ENCODE assay signal across 8 cellular contexts in genomic region chr13:80048802-80049201, GRCh38.
DNase-seq lines count a peak whose midpoint lies in the region; ATAC-seq, FAIRE-seq and TF ChIP-seq lines count a peak whose summit lies in the region.

No MANE protein-coding gene starts in this region.

- H4K20me1 ChIP-seq in GM23338 (replicated peaks; ENCODE audit: insufficient read depth) = no peaks in the 10 kb centered on the region
- no peaks in the 10 kb centered on the region for H4K20me1 ChIP-seq in Karpas-422 (ENCODE audit: insufficient read depth, low read depth, low read length)
- H4K20me1 ChIP-seq in GM12878 (ENCODE audit: control insufficient read depth, insufficient read depth) = no peaks in the 10 kb centered on the region

- CTCF ChIA-PET in T-cell (lab: Charles Lee) = no interaction called here
- CTCF ChIA-PET in GM12878 (lab: Yijun Ruan, JAX) = interaction anchor here (0.8 to 1.9 kb wide), 13 partner anchors 11 to 386 kb away, joined by 3 to 7 read pairs (median 3); partner anchors contain the start of gene SPRY2

- H3K4me2 ChIP-seq in GM23338 (no peak overlapping the region), Karpas-422 (ENCODE audit: low read depth, low read length, poor library complexity, severe bottlenecking) (no peak overlapping the region), GM12878 (ENCODE audit: control insufficient read depth, insufficient read depth) (peak overlapping the region; percentile 55)

- DNase-seq in GM06990 (ENCODE audit: extremely low read depth, insufficient read length) = peak; percentile 76
- peak; percentile 38 for DNase-seq in GM23338 (ENCODE audit: low spot score)
- peak; percentile 57 for DNase-seq in Karpas-422
- DNase-seq in T-cell = peak in 19 of 34 experiments; percentile 1 to 52 (median 9)
- peak; percentile 89 for DNase-seq in GM12878 (ENCODE audit: low read depth, low spot score)
- DNase-seq in immature natural killer cell = peak; percentile 23 to 33 (median 28)
- peak; percentile 44 to 56 for DNase-seq in stimulated activated CD4-positive, alpha-beta T cell treated with anti-CD3 and anti-CD28 coated beads, Interleukin-15, amount 100 ng/mL, for 48 hours (ENCODE audit: low read depth in 2 of 2)
- DNase-seq in D721Med (ENCODE audit: insufficient read length, low spot score) = no peak

- WGBS in GM12878 (ENCODE audit: insufficient coverage, insufficient replicate concordance, low lambda C conversion rate, missing lambda C conversion rate) = 2% methylated on average over 7 of the region's 7 CpGs

- BruUV-seq in GM12878 (replicated peaks; lab: Mats Ljungman, UMichigan) = no TSS peak

- FAIRE-seq in GM12878 (lab: Jason Lieb, UNC) = peak; percentile 87
- FAIRE-seq in D721Med (lab: Jason Lieb, UNC) = no peak

- peaks cover 1% of the 10 kb centered on the region for H3K27me3 Mint-ChIP-seq in GM23338 (ENCODE audit: insufficient read depth, low read depth, poor library complexity)
- H3K27me3 Mint-ChIP-seq in T-cell = no peaks in the 10 kb centered on the region
- H3K27me3 Mint-ChIP-seq in immature natural killer cell (ENCODE audit: low read depth in 3 of 3) = peaks cover 3 to 4% (median 4%) of the 10 kb centered on the region in 3 donors

- H3K9ac ChIP-seq in Karpas-422 (ENCODE audit: low read length) (no peak overlapping the region), GM12878 (ENCODE audit: control insufficient read depth, insufficient read depth, low read length) (peak overlapping the region; percentile 7; the same call in 1 of the 2 replicates)

- TF ChIP-seq POLR2A in GM12878 (IDR thresholded peaks at IDR 0.05; ENCODE audit: low read depth, low read length) = no peak

- H2AFZ ChIP-seq in GM23338 (0 out of 2 replicates have a peak overlapping the region, but pooled peaks have one; percentile 0), Karpas-422 (ENCODE audit: low read length) (no peak overlapping the region), GM12878 (ENCODE audit: control insufficient read depth, low read depth, low read length) (peak overlapping the region; percentile 71)

- H3K4me1 Mint-ChIP-seq in GM23338 (peaks cover 9% of the 10 kb centered on the region), T-cell (peaks cover 5 to 13% (median 8%) of the 10 kb centered on the region in 3 donors), immature natural killer cell (peaks cover 22 to 23% of the 10 kb centered on the region in 2 donors)

- peak; percentile 94 to 98 for TF ChIP-seq EP300 in GM12878 (IDR thresholded peaks at IDR 0.05; ENCODE audit: borderline replicate concordance in 1 of 2, control insufficient read depth in 1 of 2, low read depth in 2 of 2, low read length in 2 of 2)

- H3K9me2 ChIP-seq in GM23338 (ENCODE audit: insufficient read depth) (no peaks in the 10 kb centered on the region; the same call in 1 of the 2 replicates), Karpas-422 (replicated peaks; ENCODE audit: insufficient read depth, low read length) (no peaks in the 10 kb centered on the region)

- intact Hi-C loops in GM12878 (cut with micrococcal nuclease; ENCODE audit: unreplicated experiment) = loop anchor here (5.0 kb wide), 1 partner anchor 208 kb away; no protein-coding TSS in a partner anchor

- H3K4me1 ChIP-seq in GM23338 (ENCODE audit: insufficient read depth) (no peaks in the 10 kb centered on the region; the same call in 1 of the 2 replicates), Karpas-422 (ENCODE audit: low read length) (peaks cover 8% of the 10 kb centered on the region), GM12878 (ENCODE audit: control insufficient read depth, insufficient read depth, low read length) (peaks cover 21% of the 10 kb centered on the region)

- SMC1A ChIA-PET in GM12878 (lab: Charles Lee; ENCODE audit: uncharacterized antibody, unreplicated experiment) = interaction anchor here (0.7 to 4.0 kb wide), 52 partner anchors 8 to 374 kb away, joined by 3 to 70 read pairs (median 4); partner anchors contain the start of gene SPRY2

- 0 out of 2 replicates have a peak, but pooled peaks cover 3% of the 10 kb centered on the region for H3K9me3 ChIP-seq in Karpas-422 (ENCODE audit: low read length)
- H3K9me3 ChIP-seq in GM12878 (replicated peaks; ENCODE audit: control insufficient read depth, insufficient read depth, low read length) = no peaks in the 10 kb centered on the region; the same call in 2 of the 3 replicates

- H3K27ac ChIP-seq in GM23338 (ENCODE audit: low read depth) (no peak overlapping the region), Karpas-422 (ENCODE audit: low read length) (no peak overlapping the region), GM12878 (ENCODE audit: control insufficient read depth, insufficient read depth) (peak overlapping the region; percentile 18; the same call in 1 of the 2 replicates)

- H3F3A ChIP-seq in GM23338 (replicated peaks; ENCODE audit: low read depth) = no peaks in the 10 kb centered on the region

- H3K27ac Mint-ChIP-seq in GM23338 = no peak overlapping the region
- no peak overlapping the region for H3K27ac Mint-ChIP-seq in T-cell
- H3K27ac Mint-ChIP-seq in immature natural killer cell = peak overlapping the region in 3 of 6 donors; percentile 17 to 69 (median 51)

- in situ Hi-C loops in GM12878 (cut with MboI) = no loop called here

- H3K36me3 Mint-ChIP-seq in GM23338 (ENCODE audit: low read depth) (no peaks in the 10 kb centered on the region), T-cell (no peaks in the 10 kb centered on the region), immature natural killer cell (no peaks in the 10 kb centered on the region)

- ATAC-seq in GM23338 (peak; percentile 85), T-cell (replicated peaks in 1 of 4) (peak; percentile 60 to 72 (median 70)), GM12878 (peak; percentile 98)

- TF ChIP-seq CTCF in GM06990 (IDR thresholded peaks at IDR 0.05; ENCODE audit: insufficient read depth, low read length, poor library complexity, severe bottlenecking) (no peak), GM23338 (conservative IDR thresholded peaks at IDR 0.05; ENCODE audit: low read depth in 2 of 2) (no peak), GM12878 (IDR thresholded peaks at IDR 0.05 in 2 of 3, conservative IDR thresholded peaks at IDR 0.05 in 1 of 3; ENCODE audit: control insufficient read depth in 2 of 3, extremely low read depth in 1 of 3, insufficient read depth in 1 of 3, low read depth in 3 of 3, low read length in 3 of 3) (no peak), D721Med (IDR thresholded peaks at IDR 0.05; ENCODE audit: insufficient read depth, missing control alignments) (no peak)

- H3K9me3 Mint-ChIP-seq in GM23338 = no peaks in the 10 kb centered on the region; the same call in 1 of the 3 replicates
- H3K9me3 Mint-ChIP-seq in T-cell = peaks cover 0 to 4% (median 0%) of the 10 kb centered on the region in 3 donors
- no peaks in the 10 kb centered on the region for H3K9me3 Mint-ChIP-seq in immature natural killer cell

- TF ChIP-seq RAD21 in GM12878 (IDR thresholded peaks at IDR 0.05; ENCODE audit: insufficient read depth, low read depth, low read length) = no peak

- H3K4me3 Mint-ChIP-seq in GM23338 (no peak overlapping the region), T-cell (no peak overlapping the region), immature natural killer cell (peak overlapping the region; percentile 11 to 74 (median 19))

- POLR2A ChIA-PET in T-cell (lab: Charles Lee) (no interaction called here), GM12878 (lab: Charles Lee) (interaction anchor here (0.6 to 2.1 kb wide), 7 partner anchors 10 to 292 kb away, joined by 3 to 16 read pairs (median 3); partner anchors contain the start of gene SPRY2)

- no peaks in the 10 kb centered on the region for H3K27me3 ChIP-seq in GM06990 (replicated peaks; ENCODE audit: control insufficient read depth, insufficient read depth, low read length)
- H3K27me3 ChIP-seq in GM23338 (ENCODE audit: insufficient read depth) = no peaks in the 10 kb centered on the region
- H3K27me3 ChIP-seq in Karpas-422 (ENCODE audit: low read length) = no peaks in the 10 kb centered on the region
- H3K27me3 ChIP-seq in GM12878 (replicated peaks in 1 of 2; ENCODE audit: control insufficient read depth in 2 of 2, insufficient read depth in 2 of 2, low read length in 1 of 2) = no peaks in the 10 kb centered on the region

- RAD21 ChIA-PET in GM12878 (lab: Charles Lee; ENCODE audit: unreplicated experiment) = interaction anchor here (0.6 to 3.8 kb wide), 26 partner anchors 11 to 642 kb away, joined by 3 to 49 read pairs (median 4); partner anchors contain the start of gene SPRY2

- H3K4me3 ChIP-seq in GM06990 (replicated peaks; ENCODE audit: low read depth, low read length) (no peak overlapping the region), GM23338 (no peak overlapping the region), Karpas-422 (ENCODE audit: low read length) (no peak overlapping the region), GM12878 (no peak overlapping the region)

- H3K79me2 ChIP-seq in GM23338 (replicated peaks; ENCODE audit: insufficient read depth) (no peaks in the 10 kb centered on the region), Karpas-422 (ENCODE audit: low read length) (no peaks in the 10 kb centered on the region), GM12878 (ENCODE audit: control insufficient read depth, insufficient read depth, low read length) (no peaks in the 10 kb centered on the region)

- H3K36me3 ChIP-seq in GM06990 (ENCODE audit: control insufficient read depth, insufficient read depth, low read length) (no peaks in the 10 kb centered on the region), GM23338 (ENCODE audit: insufficient read depth) (no peaks in the 10 kb centered on the region), Karpas-422 (ENCODE audit: insufficient read depth, low read length) (no peaks in the 10 kb centered on the region), GM12878 (ENCODE audit: control insufficient read depth in 2 of 2, insufficient read depth in 2 of 2, low read length in 1 of 2) (no peaks in the 10 kb centered on the region)

TF ChIP-seq in GM23338, 12 proteins besides CTCF, POLR2A, EP300 and RAD21 (continues in another document):
- no peak for TF ChIP-seq EZH2phosphoT487 (IDR thresholded peaks at IDR 0.05; ENCODE audit: unreplicated experiment)
- no peak for TF ChIP-seq STAT1 (IDR thresholded peaks at IDR 0.05; ENCODE audit: unreplicated experiment)

TF ChIP-seq in GM12878, 131 proteins besides CTCF, POLR2A, EP300 and RAD21 (continues in another document):
- peak; percentile 93 for TF ChIP-seq ZBED1 (IDR thresholded peaks at IDR 0.05; ENCODE audit: borderline replicate concordance)
- TF ChIP-seq SPI1 (IDR thresholded peaks at IDR 0.05; ENCODE audit: borderline replicate concordance, insufficient read depth, low read depth, low read length) = peak; percentile 64; the same call in 1 of the 2 replicates
- TF ChIP-seq EED (IDR thresholded peaks at IDR 0.05; ENCODE audit: low read depth) = peak; percentile 95

Comparison
In these comparisons a context has a peak if more than half of its experiments do, and no peak if none do; other contexts are left out.
1. H3K4me3 Mint-ChIP-seq: peak in immature natural killer cell (5 of 5); none in GM23338 (single experiment) and T-cell (0 of 3).
2. Peak in every context shown above with its lines, with median percentiles within 50 percentile points of each other: ATAC-seq.